In genomic region chr3:52456169-52456799, GRCh38 we compare ENCODE assay signal across 9 cellular contexts. TPM values are rescaled to one million over a fixed set of nuclear protein-coding genes. Genes with fewer than 3 reads are reported as not detected.
DNase-seq lines count a peak whose midpoint lies in the region; ATAC-seq, FAIRE-seq and TF ChIP-seq lines count a peak whose summit lies in the region.
"Had no signal": no experiment of that assay in that cellular context is flagged by ENCODE, and none has a peak within 500 bp of the region (broad histone marks: within the 10 kb centered on the region; RNA-seq: fewer than 3 reads in every experiment).

No MANE protein-coding gene starts in this region.

- no peak for DNase-seq in GM06990 (ENCODE audit: extremely low read depth, insufficient read length)
- peak; percentile 45 for DNase-seq in RPMI7951 (ENCODE audit: low read depth)
- DNase-seq in effector memory CD8-positive, alpha-beta T cell = no peak
- DNase-seq in mesothelial cell of epicardium (ENCODE audit: low spot score in 2 of 2, unreplicated experiment in 2 of 2) = no peak
- peak; percentile 40 for DNase-seq in urothelium cell line (ENCODE audit: low spot score)
- DNase-seq in GM19240 (ENCODE audit: insufficient read length, low spot score) = no peak
- DNase-seq in RCC 7860 (ENCODE audit: low spot score) = no peak

- peak overlapping the region; percentile 90 to 94 for H3K4me3 Mint-ChIP-seq in effector memory CD8-positive, alpha-beta T cell
- H3K4me3 Mint-ChIP-seq in mesothelial cell of epicardium = peak overlapping the region; percentile 92

- FAIRE-seq in urothelium cell line (lab: Jason Lieb, UNC) = no peak
- no peak for FAIRE-seq in RCC 7860 (lab: Jason Lieb, UNC)

- peak overlapping the region; percentile 93 for H3K4me3 ChIP-seq in GM06990 (replicated peaks; ENCODE audit: low read depth, low read length)

- no peaks in the 10 kb centered on the region for H3K27me3 Mint-ChIP-seq in effector memory CD8-positive, alpha-beta T cell
- H3K27me3 Mint-ChIP-seq in mesothelial cell of epicardium (ENCODE audit: low read depth) = no peaks in the 10 kb centered on the region

- H3K36me3 Mint-ChIP-seq in effector memory CD8-positive, alpha-beta T cell (ENCODE audit: insufficient read depth) = peaks cover 41% of the 10 kb centered on the region
- peaks cover 20% of the 10 kb centered on the region for H3K36me3 Mint-ChIP-seq in mesothelial cell of epicardium

- H3K27me3 ChIP-seq in GM06990 (replicated peaks; ENCODE audit: control insufficient read depth, insufficient read depth, low read length) = no peaks in the 10 kb centered on the region

- H3K4me1 Mint-ChIP-seq in effector memory CD8-positive, alpha-beta T cell (ENCODE audit: low read depth in 2 of 2) = peaks cover 27 to 44% of the 10 kb centered on the region in 2 donors
- peaks cover 40% of the 10 kb centered on the region for H3K4me1 Mint-ChIP-seq in mesothelial cell of epicardium

- no peak for TF ChIP-seq CTCF in GM06990 (IDR thresholded peaks at IDR 0.05; ENCODE audit: insufficient read depth, low read length, poor library complexity, severe bottlenecking)
- no peak for TF ChIP-seq CTCF in mesothelial cell of epicardium (IDR thresholded peaks at IDR 0.05; ENCODE audit: unreplicated experiment)

- peak overlapping the region; percentile 94 to 99 for H3K27ac Mint-ChIP-seq in effector memory CD8-positive, alpha-beta T cell
- H3K27ac Mint-ChIP-seq in mesothelial cell of epicardium = peak overlapping the region; percentile 94

- no peak for ATAC-seq in effector memory CD8-positive, alpha-beta T cell (replicated peaks)
- no peak for ATAC-seq in GM21381 (IDR thresholded peaks at IDR 0.05; ENCODE audit: unreplicated experiment)

- H3K36me3 ChIP-seq in GM06990 (ENCODE audit: control insufficient read depth, insufficient read depth, low read length) = peaks cover 4% of the 10 kb centered on the region; the same call in 1 of the 2 replicates

- H3K9me3 Mint-ChIP-seq in effector memory CD8-positive, alpha-beta T cell = no peaks in the 10 kb centered on the region
- H3K9me3 Mint-ChIP-seq in mesothelial cell of epicardium = no peaks in the 10 kb centered on the region

RNA-seq across cellular contexts. Expression of gene NISCH, which starts 0.9 kb away (rescaled TPM):
- 20.9 and 21.4 TPM in 2 replicates for total RNA-seq in RPMI7951 (2014; rRNA removed; shearing (Covaris generic))
- total RNA-seq in mesothelial cell of epicardium = 235 to 242 TPM (median 240 TPM) in 3 replicates

RNA-seq across cellular contexts. Expression of gene TNNC1, which starts 2.4 kb away (rescaled TPM):
- not detected in 2 replicates for total RNA-seq in RPMI7951 (2014; rRNA removed; shearing (Covaris generic))
- total RNA-seq in mesothelial cell of epicardium = 4.0 to 5.2 TPM (median 4.6 TPM) in 3 replicates

RNA-seq across cellular contexts. Expression of gene SEMA3G, which starts 11.4 kb away (rescaled TPM):
- 0.10 and 0.12 TPM in 2 replicates for total RNA-seq in RPMI7951 (2014; rRNA removed; shearing (Covaris generic))
- 0.35 to 0.80 TPM (median 0.66 TPM) in 3 replicates for total RNA-seq in mesothelial cell of epicardium

RNA-seq across cellular contexts. Expression of gene STAB1, which starts 38.9 kb away (rescaled TPM):
- under 0.01 TPM in 2 replicates for total RNA-seq in RPMI7951 (2014; rRNA removed; shearing (Covaris generic))
- 0.29 to 0.71 TPM (median 0.66 TPM) in 3 replicates for total RNA-seq in mesothelial cell of epicardium
- total RNA-seq: activated CD8-positive, alpha-beta memory T cell treated with anti-CD3 and anti-CD28 coated beads for 36 hours had no signal

RNA-seq across cellular contexts. Expression of gene PHF7, which starts 45.8 kb away (rescaled TPM):
- total RNA-seq in RPMI7951 (2014; rRNA removed; shearing (Covaris generic)) = 5.4 and 10.8 TPM in 2 replicates
- total RNA-seq in mesothelial cell of epicardium = 4.1 to 6.6 TPM (median 5.3 TPM) in 3 replicates

Comparison
In these comparisons a context has a peak if more than half of its experiments do, and no peak if none do; other contexts are left out.
1. DNase-seq: peak in RPMI7951 (single experiment) and urothelium cell line (single experiment); none in GM06990 (single experiment), effector memory CD8-positive, alpha-beta T cell (0 of 3), mesothelial cell of epicardium (0 of 2), GM19240 (single experiment) and RCC 7860 (single experiment).
2. RNA of gene NISCH, which starts 0.9 kb away (total RNA-seq): 235 to 242 TPM in mesothelial cell of epicardium; 20.9 to 21.4 TPM in RPMI7951; every median in the first group is over 10 times any median in the second.